Comparison of ENCODE assay signal across 39 cellular contexts in genomic region chr18:11574545-11574944, GRCh38. TPM values are rescaled to one million over a fixed set of nuclear protein-coding genes. Genes with fewer than 3 reads are reported as not detected.
"Had no signal": no experiment of that assay in that cellular context is flagged by ENCODE, and none has a peak within 500 bp of the region (broad histone marks: within the 10 kb centered on the region; RNA-seq: fewer than 3 reads in every experiment).

No MANE protein-coding gene starts in this region.

- H3K9me3 ChIP-seq: MG63 had no signal

- DNase-seq: Kasumi-1, MG63, MM.1S, MV-4-11, NCI-H1048, NCI-H1092, NCI-H1092 treated with DMSO at 0.1 percent for 48 hours, NCI-H1105, NCI-H1105 treated with DMSO at 0.1 percent for 48 hours, NCI-H1417, NCI-H1417 treated with DMSO at 0.1 percent for 48 hours, NCI-H1436, NCI-H1436 treated with DMSO at 0.1 percent for 48 hours, NCI-H146, NCI-H1694, NCI-H1694 treated with DMSO at 0.1 percent for 48 hours, NCI-H187, NCI-H187 treated with DMSO at 0.1 percent for 48 hours, NCI-H1930, NCI-H2029, NCI-H2029 treated with DMSO at 0.1 percent for 48 hours, NCI-H2081, NCI-H2081 treated with DMSO at 0.1 percent for 48 hours, NCI-H2107, NCI-H2171, NCI-H2171 treated with DMSO at 0.1 percent for 48 hours, NCI-H2227 treated with DMSO at 0.1 percent for 48 hours, NCI-H226, NCI-H345, NCI-H446, NCI-H446 treated with DMSO at 0.1 percent for 48 hours, NCI-H510A, NCI-H510A treated with DMSO at 0.1 percent for 48 hours, NCI-H524, NCI-H524 treated with DMSO at 0.1 percent for 48 hours had no signal

- H3K4me3 ChIP-seq: MG63 had no signal

- H3K36me3 ChIP-seq: MG63 had no signal

RNA-seq across cellular contexts. Expression of gene SLC35G4, which starts 34.9 kb away (rescaled TPM):
- total RNA-seq: LHCN-M2, M059J, MCF 10A, NCI-H460 had no signal
